ENCODE assay signal across 7 cellular contexts in genomic region chr20:44651507-44652373, GRCh38. TPM values are rescaled to one million over a fixed set of nuclear protein-coding genes. Genes with fewer than 3 reads are reported as not detected.
DNase-seq lines count a peak whose midpoint lies in the region; ATAC-seq and TF ChIP-seq lines count a peak whose summit lies in the region.

Gene ADA (minus strand): TSS chr20:44651699. CDS start chr20:44651607, 92 bp downstream.

- H3K9me3 Mint-ChIP-seq in immature natural killer cell = no peaks in the 10 kb centered on the region

- H3K4me1 Mint-ChIP-seq in immature natural killer cell = peaks cover 57 to 60% of the 10 kb centered on the region in 2 donors

- peak within 1 kb of the TSS; percentile 87 to 94 (median 92) for H3K4me3 Mint-ChIP-seq in immature natural killer cell

- peak; percentile 73 for DNase-seq in GM13976 (ENCODE audit: low spot score)
- peak; percentile 43 to 63 for DNase-seq in cardiac fibroblast (ENCODE audit: low read depth in 2 of 2)
- peak; percentile 39 to 50 (median 48) for DNase-seq in immature natural killer cell

- no peaks in the 10 kb centered on the region for H3K36me3 ChIP-seq in KMS-11 (ENCODE audit: insufficient read depth)

- peak within 1 kb of the TSS; percentile 78 for H3K4me2 ChIP-seq in KMS-11

- H3K27ac ChIP-seq in KMS-11 (peak within 1 kb of the TSS; percentile 61), skin epidermis (peak within 1 kb of the TSS; percentile 40 to 91 (median 79))

- peak within 1 kb of the TSS; percentile 70 for H3K9ac ChIP-seq in KMS-11

- peaks cover 49% of the 10 kb centered on the region for H3K4me1 ChIP-seq in KMS-11 (ENCODE audit: low read depth, poor library complexity, severe bottlenecking)

- H2AFZ ChIP-seq in KMS-11 (ENCODE audit: low read depth) = peak within 1 kb of the TSS; percentile 59

- in situ Hi-C loops in GM13976 (cut with MboI; ENCODE audit: low sequenced_read_pairs, unreplicated experiment) = no loop called here

- no peak for ATAC-seq in GM21526 (IDR thresholded peaks at IDR 0.05; ENCODE audit: low FRiP score, unreplicated experiment)

- H3K27ac Mint-ChIP-seq in immature natural killer cell = peak within 1 kb of the TSS; percentile 90 to 95 (median 92)

- intact Hi-C loops in T-helper 2 cell treated with Interferon-gamma antibody and Interleukin-4, amounts not matched to agents 100 ng/mL and 5 ng/mL, for 36 hours (cut with micrococcal nuclease) = loop anchor here (1.0 to 5.0 kb wide), 2 partner anchors 20 to 311 kb away; partner anchors contain the start of gene TOMM34

- no peak for TF ChIP-seq CTCF in GM13976 (IDR thresholded peaks at IDR 0.05; ENCODE audit: borderline replicate concordance, control extremely low read depth, extremely low read depth, insufficient read depth, missing control alignments)
- TF ChIP-seq CTCF in KMS-11 (conservative IDR thresholded peaks at IDR 0.05; ENCODE audit: low read depth, low read length) = no peak
- TF ChIP-seq CTCF in cardiac fibroblast (IDR thresholded peaks at IDR 0.05; ENCODE audit: low read depth, low read length) = peak; percentile 10

- no peaks in the 10 kb centered on the region for H3K27me3 ChIP-seq in KMS-11 (ENCODE audit: insufficient read depth, low read depth)

- no peaks in the 10 kb centered on the region for H4K20me1 ChIP-seq in KMS-11 (ENCODE audit: insufficient read depth)

- H3K27me3 Mint-ChIP-seq in immature natural killer cell (ENCODE audit: low read depth in 3 of 3) = peaks cover 0 to 6% (median 3%) of the 10 kb centered on the region in 3 donors

- H3K4me3 ChIP-seq in KMS-11 (IDR thresholded peaks at IDR 0.05; ENCODE audit: insufficient read depth, low read depth, low read length) (peak within 1 kb of the TSS; percentile 31), cardiac fibroblast (replicated peaks in 1 of 2; ENCODE audit: low read depth in 2 of 2, low read length in 2 of 2) (peak within 1 kb of the TSS; percentile 69 to 71), skin epidermis (peak within 1 kb of the TSS; percentile 61 to 89 (median 71))

- peaks cover 0 to 4% (median 4%) of the 10 kb centered on the region in 3 donors for H3K36me3 Mint-ChIP-seq in immature natural killer cell

- H3K79me2 ChIP-seq in KMS-11 (ENCODE audit: insufficient read depth, low read depth) = peaks cover 40% of the 10 kb centered on the region

RNA-seq across cellular contexts. Expression of gene ADA, which starts in this region (rescaled TPM):
- total RNA-seq in T-helper 2 cell treated with Interferon-gamma antibody and Interleukin-4, amounts not matched to agents 100 ng/mL and 5 ng/mL, for 36 hours = 83.2 and 85.7 TPM in 2 replicates
- polyA plus RNA-seq in immature natural killer cell = 100 to 1,000 TPM in 2 of 3 donors, 10 to 100 TPM in 1; 96.9 to 150 (median 124) TPM
